8 cellular contexts compared by ENCODE assay signal in genomic region chr1:223846668-223847007, GRCh38. TPM values are rescaled to one million over a fixed set of nuclear protein-coding genes. Genes with fewer than 3 reads are reported as not detected.
A peak's percentile ranks its signal among the peaks of the same experiment; 100 is the strongest.
DNase-seq lines count a peak whose midpoint lies in the region; ATAC-seq and TF ChIP-seq lines count a peak whose summit lies in the region.

No MANE protein-coding gene starts in this region.

- DNase-seq in DMS79 treated with DMSO at 0.1 percent for 48 hours (lab: John Stamatoyannopoulos, UW), result peak; percentile 68
- DNase-seq in DMS79 (lab: John Stamatoyannopoulos, UW), result no peak
- DNase-seq in LNCaP clone FGC (ENCODE audit: low read depth), result no peak
- DNase-seq in right cardiac atrium, result peak in 2 of 3 donors; percentile 39 to 65
- no peak for DNase-seq in gastrocnemius medialis

- intact Hi-C loops in right cardiac atrium (cut with DNase I), result no loop called here
- intact Hi-C loops in gastrocnemius medialis (cut with DNase I; ENCODE audit: low total_unique reads), result loop anchor here (2.0 to 5.0 kb wide), 3 partner anchors 40 to 709 kb away; partner anchors contain the start of gene CAPN2

- TF ChIP-seq CTCF in LNCaP clone FGC (IDR thresholded peaks at IDR 0.05; ENCODE audit: control insufficient read depth, extremely low read depth, insufficient read depth), result no peak
- no peak for TF ChIP-seq CTCF in gastrocnemius medialis (IDR thresholded peaks at IDR 0.05 in 4 of 5, conservative IDR thresholded peaks at IDR 0.05 in 1 of 5)

- in situ Hi-C loops in gastrocnemius medialis (cut with MboI; ENCODE audit: low sequenced_read_pairs in 4 of 4), result no loop called here

- H3K27me3 Mint-ChIP-seq in activated naive CD8-positive, alpha-beta T cell, result no peaks in the 10 kb centered on the region

- H3K27ac ChIP-seq in right cardiac atrium (ENCODE audit: low read length) (peak overlapping the region; percentile 93), gastrocnemius medialis (peak overlapping the region; percentile 94 to 100 (median 98))

- peaks cover 3% of the 10 kb centered on the region for H3K36me3 Mint-ChIP-seq in activated naive CD8-positive, alpha-beta T cell

- ATAC-seq in right cardiac atrium, result peak; percentile 31 to 54
- peak; percentile 35 to 38 for ATAC-seq in gastrocnemius medialis
- ATAC-seq in HG02981 (IDR thresholded peaks at IDR 0.05; ENCODE audit: unreplicated experiment), result no peak
- no peak for ATAC-seq in HG02852 (IDR thresholded peaks at IDR 0.05; ENCODE audit: unreplicated experiment)

- TF ChIP-seq POLR2A in gastrocnemius medialis (IDR thresholded peaks at IDR 0.05), result no peak

- H3K4me3 ChIP-seq in LNCaP clone FGC (ENCODE audit: low read depth, low read length) (peak overlapping the region; percentile 54), right cardiac atrium (ENCODE audit: low read length) (peak overlapping the region; percentile 66), gastrocnemius medialis (peak overlapping the region; percentile 78 to 93 (median 87))

- H3K4me1 Mint-ChIP-seq in activated naive CD8-positive, alpha-beta T cell (ENCODE audit: low read depth), result peaks cover 37% of the 10 kb centered on the region

- 11% methylated on average over 5 of the region's 5 CpGs for WGBS in right cardiac atrium

- H3K4me3 Mint-ChIP-seq in activated naive CD8-positive, alpha-beta T cell, result peak overlapping the region; percentile 91

- no peaks in the 10 kb centered on the region for H3K36me3 ChIP-seq in gastrocnemius medialis

- H3K9me3 ChIP-seq in right cardiac atrium (ENCODE audit: control insufficient read depth, low read length) (no peaks in the 10 kb centered on the region), gastrocnemius medialis (no peaks in the 10 kb centered on the region)

- no peaks in the 10 kb centered on the region for H3K27me3 ChIP-seq in right cardiac atrium (ENCODE audit: control insufficient read depth, insufficient read depth)
- no peaks in the 10 kb centered on the region for H3K27me3 ChIP-seq in gastrocnemius medialis

- H3K4me1 ChIP-seq in right cardiac atrium (ENCODE audit: control insufficient read depth, insufficient read depth, low read length), result no peaks in the 10 kb centered on the region
- H3K4me1 ChIP-seq in gastrocnemius medialis, result peaks cover 15 to 33% of the 10 kb centered on the region in 2 donors

- H3K9me3 Mint-ChIP-seq in activated naive CD8-positive, alpha-beta T cell (ENCODE audit: low read depth), result no peaks in the 10 kb centered on the region

- peak overlapping the region; percentile 96 for H3K27ac Mint-ChIP-seq in activated naive CD8-positive, alpha-beta T cell

RNA-seq across cellular contexts. Expression of gene TP53BP2, which starts 0.9 kb away (rescaled TPM):
- total RNA-seq in right cardiac atrium (10 to 100 TPM; 25.9 to 29.7 (median 29.6) TPM), gastrocnemius medialis (10 to 100 TPM; 22.2 to 85.1 (median 38.8) TPM)
- polyA plus RNA-seq in right cardiac atrium, result 9.8 TPM

Comparison
In these comparisons a context has a peak if more than half of its experiments do, and no peak if none do; other contexts are left out.
1. DNase-seq: peak in DMS79 treated with DMSO at 0.1 percent for 48 hours (single experiment) and right cardiac atrium (2 of 3); none in DMS79 (single experiment), LNCaP clone FGC (single experiment) and gastrocnemius medialis (0 of 2).
2. ATAC-seq: peak in right cardiac atrium (2 of 2) and gastrocnemius medialis (2 of 2); none in HG02981 (single experiment) and HG02852 (single experiment).
3. Peak in every context shown above with its lines, with median percentiles within 50 percentile points of each other: H3K4me3 ChIP-seq.